17 cellular contexts compared by ENCODE assay signal in the genomic region with DNA sequence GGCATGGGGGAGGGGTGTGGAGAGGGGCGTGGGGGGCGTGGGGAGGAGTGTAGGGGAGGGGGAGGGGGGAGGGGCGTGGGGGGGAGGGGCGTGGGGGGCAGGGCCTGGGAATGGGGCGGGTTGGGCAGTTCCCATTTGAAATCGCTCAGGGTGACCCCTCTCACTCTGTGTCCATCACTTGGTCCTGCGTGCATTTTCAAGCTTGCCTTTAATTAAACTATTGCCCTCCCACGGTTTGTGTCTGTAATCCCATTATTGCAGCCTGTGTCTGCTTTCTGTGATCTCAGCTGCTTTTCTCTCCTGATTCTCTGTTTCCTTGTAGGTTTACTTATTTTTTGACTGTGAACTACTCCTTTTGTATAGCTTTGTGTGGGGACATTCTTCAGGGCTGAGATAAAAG. TPM values are rescaled to one million over a fixed set of nuclear protein-coding genes. Genes with fewer than 3 reads are reported as not detected.
"Had no signal": no experiment of that assay in that cellular context is flagged by ENCODE, and none has a peak within 500 bp of the region (broad histone marks: within the 10 kb centered on the region; RNA-seq: fewer than 3 reads in every experiment).

No MANE protein-coding gene starts in this region.

- H3K9me3 ChIP-seq: colonic mucosa, neutrophil, tibial artery, vagina had no signal

- ATAC-seq: activated T-helper 17 cell treated with anti-CD3 and anti-CD28 coated beads, Interleukin-2, amount 50 U/mL, for 72 hours; WTC11 had no signal

- DNase-seq: activated CD4-positive, alpha-beta T cell treated with anti-CD3 and anti-CD28 coated beads for 48 hours; activated naive CD4-positive, alpha-beta T cell treated with anti-CD3 and anti-CD28 coated beads for 36 hours; activated T-cell treated with anti-CD3 and anti-CD28 coated beads for 4 hours; colonic mucosa; effector CD8-positive, alpha-beta T cell; kidney; posterior cingulate gyrus; small intestine; tibial artery had no signal

- H3K27me3 ChIP-seq: colonic mucosa had no signal

- H3K4me3 ChIP-seq: colonic mucosa, vagina had no signal

- H3K4me1 ChIP-seq: colonic mucosa had no signal

- H3K27ac ChIP-seq: colonic mucosa, neutrophil, tibial artery, vagina had no signal

- H3K36me3 ChIP-seq: colonic mucosa, neutrophil, tibial artery, vagina had no signal

RNA-seq across cellular contexts. Expression of a gene that starts 1.3 kb away (rescaled TPM):
- total RNA-seq: activated naive CD4-positive, alpha-beta T cell treated with anti-CD3 and anti-CD28 coated beads for 36 hours; activated T-helper 17 cell treated with anti-CD3 and anti-CD28 coated beads, Interleukin-2, amount 50 U/mL, for 72 hours; colonic mucosa; fibroblast of lung; kidney; liver; mesenteric fat pad; vagina; WTC11 had no signal
- polyA plus RNA-seq: adipose tissue, fibroblast of lung, liver, small intestine had no signal

RNA-seq across cellular contexts. Expression of a gene that starts 46.6 kb away (rescaled TPM):
- total RNA-seq: activated naive CD4-positive, alpha-beta T cell treated with anti-CD3 and anti-CD28 coated beads for 36 hours; activated T-helper 17 cell treated with anti-CD3 and anti-CD28 coated beads, Interleukin-2, amount 50 U/mL, for 72 hours; colonic mucosa; fibroblast of lung; kidney; mesenteric fat pad; vagina; WTC11 had no signal
- polyA plus RNA-seq: fibroblast of lung had no signal
